In genomic region chr1:46522184-46522968, GRCh38 we compare ENCODE assay signal across 1 cellular context.
A peak's percentile ranks its signal among the peaks of the same experiment; 100 is the strongest.
TF ChIP-seq lines count a peak whose summit lies in the region.

No MANE protein-coding gene starts in this region.

TF ChIP-seq in K562, 482 proteins besides CTCF, POLR2A, EP300 and RAD21 (continued from another document):
- TF ChIP-seq MGA (IDR thresholded peaks at IDR 0.05) (peak; percentile 93), SAFB (IDR thresholded peaks at IDR 0.05; ENCODE audit: borderline replicate concordance, low read depth, low read length) (no peak), AFF4 (CRISPR knock-in tag; IDR thresholded peaks at IDR 0.05) (peak; percentile 84; the same call in 1 of the 2 replicates), IRF9 (tag; IDR thresholded peaks at IDR 0.05) (no peak), MAFF (IDR thresholded peaks at IDR 0.05; ENCODE audit: low read length) (peak; percentile 53; the same call in 1 of the 2 replicates), RERE (CRISPR knock-in tag; IDR thresholded peaks at IDR 0.05; ENCODE audit: borderline replicate concordance) (no peak), VEZF1 (CRISPR knock-in tag; IDR thresholded peaks at IDR 0.05) (peak; percentile 89), HNRNPLL (IDR thresholded peaks at IDR 0.05; ENCODE audit: low read depth, low read length, poor library complexity, severe bottlenecking) (no peak), E2F1 (CRISPR knock-in tag; IDR thresholded peaks at IDR 0.05) (no peak; the same call in 1 of the 2 replicates), GTF2E2 (tag; IDR thresholded peaks at IDR 0.05) (no peak; the same call in 1 of the 2 replicates), USF2 (CRISPR knock-in tag; IDR thresholded peaks at IDR 0.05) (peak; percentile 34), RBFOX2 (IDR thresholded peaks at IDR 0.05; ENCODE audit: low read depth, low read length) (peak; percentile 63), RAD51 (IDR thresholded peaks at IDR 0.05; ENCODE audit: borderline replicate concordance, low read depth) (peak; percentile 52; the same call in 1 of the 2 replicates), ZNF583 (CRISPR knock-in tag; IDR thresholded peaks at IDR 0.05) (no peak; the same call in 1 of the 2 replicates), MTA2 (IDR thresholded peaks at IDR 0.05; ENCODE audit: low read depth) (peak; percentile 89), ZNF224 (CRISPR knock-in tag; IDR thresholded peaks at IDR 0.05) (no peak), USF1 (CRISPR knock-in tag; IDR thresholded peaks at IDR 0.05) (peak; percentile 78)
